ENCODE assay signal across 13 cellular contexts in genomic region chr1:187476671-187477070, GRCh38.
DNase-seq lines count a peak whose midpoint lies in the region; ATAC-seq and TF ChIP-seq lines count a peak whose summit lies in the region.
"Had no signal": no experiment of that assay in that cellular context is flagged by ENCODE, and none has a peak within 500 bp of the region (broad histone marks: within the 10 kb centered on the region; RNA-seq: fewer than 3 reads in every experiment).

No MANE protein-coding gene starts in this region.

- H3K4me1 ChIP-seq in cardiac muscle cell (ENCODE audit: low read depth) = no peaks in the 10 kb centered on the region
- no peaks in the 10 kb centered on the region for H3K4me1 ChIP-seq in OCI-LY1 (ENCODE audit: insufficient read depth, low read length, severe bottlenecking)
- H3K4me1 ChIP-seq in mucosa of descending colon (ENCODE audit: low read depth) = no peaks in the 10 kb centered on the region

- H3K4me3 ChIP-seq in cardiac muscle cell (no peak overlapping the region), OCI-LY1 (ENCODE audit: low read depth, low read length, poor library complexity, severe bottlenecking) (no peak overlapping the region), retinal pigment epithelial cell (ENCODE audit: low read length) (no peak overlapping the region), mucosa of descending colon (no peak overlapping the region)
- H3K4me3 ChIP-seq: skin epidermis had no signal

- H3K4me2 ChIP-seq in OCI-LY1 (ENCODE audit: low read length) = no peak overlapping the region

- TF ChIP-seq CTCF in cardiac muscle cell (IDR thresholded peaks at IDR 0.05; ENCODE audit: low read depth, low read length) = peak; percentile 42
- peak; percentile 48 for TF ChIP-seq CTCF in OCI-LY1 (IDR thresholded peaks at IDR 0.05; ENCODE audit: low read length)
- peak; percentile 41 for TF ChIP-seq CTCF in retinal pigment epithelial cell (conservative IDR thresholded peaks at IDR 0.05; ENCODE audit: low read depth, low read length)
- TF ChIP-seq CTCF in mucosa of descending colon (IDR thresholded peaks at IDR 0.05) = no peak

- no peaks in the 10 kb centered on the region for H3K9me2 ChIP-seq in OCI-LY1 (ENCODE audit: low read depth, low read length)

- peak; percentile 37 to 40 for DNase-seq in cardiac muscle cell (ENCODE audit: low read depth in 1 of 2, low spot score in 1 of 2)
- no peak for DNase-seq in Right ventricle myocardium inferior (ENCODE audit: missing footprints)
- peak; percentile 10 for DNase-seq in dermis blood vessel endothelial cell
- DNase-seq in retinal pigment epithelial cell (ENCODE audit: low read depth) = no peak
- DNase-seq in SK-N-DZ (ENCODE audit: low spot score) = no peak
- DNase-seq in mucosa of descending colon = no peak
- DNase-seq: activated CD8-positive, alpha-beta memory T cell treated with anti-CD3 and anti-CD28 coated beads, Interleukin-2, amount 50 U/mL, for 4 hours; T-helper 17 cell had no signal

- H2AFZ ChIP-seq in OCI-LY1 (ENCODE audit: low read length) = no peak overlapping the region

- no peaks in the 10 kb centered on the region for H3K27me3 ChIP-seq in cardiac muscle cell
- no peaks in the 10 kb centered on the region for H3K27me3 ChIP-seq in OCI-LY1 (ENCODE audit: insufficient read depth, low read length)

- no peaks in the 10 kb centered on the region for H3K79me2 ChIP-seq in OCI-LY1 (ENCODE audit: insufficient read depth, low read length)

- no peak overlapping the region for H3K27ac ChIP-seq in cardiac muscle cell
- H3K27ac ChIP-seq in OCI-LY1 (ENCODE audit: low read depth, low read length, poor library complexity, severe bottlenecking) = no peak overlapping the region
- H3K27ac ChIP-seq: HL-60, skin epidermis had no signal

- H3K36me3 ChIP-seq in cardiac muscle cell = no peaks in the 10 kb centered on the region
- no peaks in the 10 kb centered on the region for H3K36me3 ChIP-seq in OCI-LY1 (ENCODE audit: insufficient read depth, low read length)
- no peaks in the 10 kb centered on the region for H3K36me3 ChIP-seq in mucosa of descending colon (ENCODE audit: low read depth)

- H3K9me3 ChIP-seq in cardiac muscle cell (ENCODE audit: low read depth) (no peaks in the 10 kb centered on the region), OCI-LY1 (ENCODE audit: low read length) (no peaks in the 10 kb centered on the region), mucosa of descending colon (peaks cover 12% of the 10 kb centered on the region)

- H3F3A ChIP-seq in OCI-LY1 (ENCODE audit: insufficient read depth, low read length) = no peaks in the 10 kb centered on the region

- H4K20me1 ChIP-seq in OCI-LY1 (ENCODE audit: insufficient read depth, low read length) = no peaks in the 10 kb centered on the region

- no peak overlapping the region for H3K9ac ChIP-seq in OCI-LY1 (ENCODE audit: low read length)

- no peak for ATAC-seq in Right ventricle myocardium inferior
- ATAC-seq in HG02852 (IDR thresholded peaks at IDR 0.05; ENCODE audit: unreplicated experiment) = no peak
- no peak for ATAC-seq in mucosa of descending colon
- ATAC-seq: stimulated activated effector memory CD8-positive, alpha-beta T cell treated with anti-CD3 and anti-CD28 coated beads, Interleukin-12 subunit alpha, Interleukin-12 subunit beta, amount 100 ng/mL, for 72 hours; T-helper 17 cell had no signal

- intact Hi-C loops in Right ventricle myocardium inferior (cut with DNase I) = no loop called here
- intact Hi-C loops in mucosa of descending colon (cut with DNase I, micrococcal nuclease) = no loop called here

Comparison
In these comparisons a context has a peak if more than half of its experiments do, and no peak if none do; other contexts are left out.
1. DNase-seq: peak in cardiac muscle cell (2 of 2) and dermis blood vessel endothelial cell (single experiment); none in Right ventricle myocardium inferior (single experiment), retinal pigment epithelial cell (single experiment), SK-N-DZ (single experiment) and mucosa of descending colon (0 of 3).